Comparison of ENCODE assay signal across 22 cellular contexts in genomic region chr1:216576246-216576645, GRCh38.
"Had no signal": no experiment of that assay in that cellular context is flagged by ENCODE, and none has a peak within 500 bp of the region (broad histone marks: within the 10 kb centered on the region; RNA-seq: fewer than 3 reads in every experiment).

No MANE protein-coding gene starts in this region.

- H3K4me3 Mint-ChIP-seq: activated CD4-positive, alpha-beta memory T cell treated with anti-CD3 and anti-CD28 coated beads, Interleukin-2, amount 10 ng/mL, durations not matched to agents 7 days and 5 days; activated naive CD8-positive, alpha-beta T cell treated with anti-CD3 and anti-CD28 coated beads, Interleukin-2, amount 10 ng/mL, durations not matched to agents 7 days and 5 days; activated T-helper 17 cell treated with anti-CD3 and anti-CD28 coated beads, Interleukin-2, amount 50 U/mL, for 72 hours; endodermal cell; nephron progenitor cell; stimulated activated memory B cell treated with anti-CD40 and anti-IgM and Interleukin-4, amounts not matched to agents 10 μg/mL and 1 μg/mL and 100 μg/mL, for 72 hours; WTC11 had no signal

- H3K4me3 ChIP-seq: gastrocnemius medialis, heart left ventricle, left lung, spleen, thoracic aorta, upper lobe of left lung had no signal

- DNase-seq: activated CD4-positive, alpha-beta memory T cell treated with anti-CD3 and anti-CD28 coated beads, Interleukin-2, amount 10 ng/mL, durations not matched to agents 7 days and 5 days; activated CD4-positive, alpha-beta T cell treated with anti-CD3 and anti-CD28 coated beads for 4 hours; activated naive CD4-positive, alpha-beta T cell treated with Interleukin-2 at 50 U/mL for 16 hours; activated naive CD8-positive, alpha-beta T cell treated with anti-CD3 and anti-CD28 coated beads, Interleukin-2, amount 10 ng/mL, durations not matched to agents 7 days and 5 days; activated T-cell treated with anti-CD3 and anti-CD28 coated beads, Interleukin-2, amount 50 U/mL, for 1 hour; amygdala; endodermal cell; gastrocnemius medialis; heart left ventricle; left lung; nephron progenitor cell; occipital lobe; posterior cingulate gyrus; retina; spleen; stimulated activated CD4-positive, alpha-beta T cell treated with anti-CD3 and anti-CD28 coated beads, Interleukin-4, amount 100 ng/mL, for 4 hours; upper lobe of left lung had no signal

- H3K9me3 ChIP-seq: gastrocnemius medialis, heart left ventricle, left lung, spleen, thoracic aorta, upper lobe of left lung had no signal

- H3K36me3 ChIP-seq: gastrocnemius medialis, heart left ventricle, left lung, spleen, thoracic aorta, upper lobe of left lung had no signal

- H3K36me3 Mint-ChIP-seq: activated naive CD8-positive, alpha-beta T cell treated with anti-CD3 and anti-CD28 coated beads, Interleukin-2, amount 10 ng/mL, durations not matched to agents 7 days and 5 days; stimulated activated memory B cell treated with anti-CD40 and anti-IgM and Interleukin-4, amounts not matched to agents 10 μg/mL and 1 μg/mL and 100 μg/mL, for 72 hours; WTC11 had no signal

- H3K4me1 Mint-ChIP-seq: activated CD4-positive, alpha-beta memory T cell treated with anti-CD3 and anti-CD28 coated beads, Interleukin-2, amount 10 ng/mL, durations not matched to agents 7 days and 5 days; activated naive CD8-positive, alpha-beta T cell treated with anti-CD3 and anti-CD28 coated beads, Interleukin-2, amount 10 ng/mL, durations not matched to agents 7 days and 5 days; activated T-helper 17 cell treated with anti-CD3 and anti-CD28 coated beads, Interleukin-2, amount 50 U/mL, for 72 hours; stimulated activated memory B cell treated with anti-CD40 and anti-IgM and Interleukin-4, amounts not matched to agents 10 μg/mL and 1 μg/mL and 100 μg/mL, for 72 hours had no signal

- H3K27me3 ChIP-seq: gastrocnemius medialis, heart left ventricle, left lung, spleen, upper lobe of left lung had no signal

- H3K27ac ChIP-seq: epithelial cell of prostate, gastrocnemius medialis, heart left ventricle, left lung, spleen, thoracic aorta, upper lobe of left lung had no signal

- H3K9me3 Mint-ChIP-seq: activated CD4-positive, alpha-beta memory T cell treated with anti-CD3 and anti-CD28 coated beads, Interleukin-2, amount 10 ng/mL, durations not matched to agents 7 days and 5 days; activated naive CD8-positive, alpha-beta T cell treated with anti-CD3 and anti-CD28 coated beads, Interleukin-2, amount 10 ng/mL, durations not matched to agents 7 days and 5 days; endodermal cell; nephron progenitor cell; stimulated activated memory B cell treated with anti-CD40 and anti-IgM and Interleukin-4, amounts not matched to agents 10 μg/mL and 1 μg/mL and 100 μg/mL, for 72 hours; WTC11 had no signal

- H3K27ac Mint-ChIP-seq: activated CD4-positive, alpha-beta memory T cell treated with anti-CD3 and anti-CD28 coated beads, Interleukin-2, amount 10 ng/mL, durations not matched to agents 7 days and 5 days; activated naive CD8-positive, alpha-beta T cell treated with anti-CD3 and anti-CD28 coated beads, Interleukin-2, amount 10 ng/mL, durations not matched to agents 7 days and 5 days; activated T-helper 17 cell treated with anti-CD3 and anti-CD28 coated beads, Interleukin-2, amount 50 U/mL, for 72 hours; endodermal cell; nephron progenitor cell; stimulated activated memory B cell treated with anti-CD40 and anti-IgM and Interleukin-4, amounts not matched to agents 10 μg/mL and 1 μg/mL and 100 μg/mL, for 72 hours; WTC11 had no signal

- H3K27me3 Mint-ChIP-seq: activated CD4-positive, alpha-beta memory T cell treated with anti-CD3 and anti-CD28 coated beads, Interleukin-2, amount 10 ng/mL, durations not matched to agents 7 days and 5 days; activated naive CD8-positive, alpha-beta T cell treated with anti-CD3 and anti-CD28 coated beads, Interleukin-2, amount 10 ng/mL, durations not matched to agents 7 days and 5 days; activated T-helper 17 cell treated with anti-CD3 and anti-CD28 coated beads, Interleukin-2, amount 50 U/mL, for 72 hours; stimulated activated memory B cell treated with anti-CD40 and anti-IgM and Interleukin-4, amounts not matched to agents 10 μg/mL and 1 μg/mL and 100 μg/mL, for 72 hours had no signal

- H3K4me1 ChIP-seq: gastrocnemius medialis, left lung, spleen, upper lobe of left lung had no signal

- ATAC-seq: activated T-helper 17 cell treated with anti-CD3 and anti-CD28 coated beads, Interleukin-2, amount 50 U/mL, for 72 hours; gastrocnemius medialis; left lung; stimulated activated memory B cell treated with anti-CD40 and anti-IgM and Interleukin-4, amounts not matched to agents 10 μg/mL and 1 μg/mL and 100 μg/mL, for 72 hours; WTC11 had no signal
